10 cellular contexts compared by ENCODE assay signal in the genomic region with DNA sequence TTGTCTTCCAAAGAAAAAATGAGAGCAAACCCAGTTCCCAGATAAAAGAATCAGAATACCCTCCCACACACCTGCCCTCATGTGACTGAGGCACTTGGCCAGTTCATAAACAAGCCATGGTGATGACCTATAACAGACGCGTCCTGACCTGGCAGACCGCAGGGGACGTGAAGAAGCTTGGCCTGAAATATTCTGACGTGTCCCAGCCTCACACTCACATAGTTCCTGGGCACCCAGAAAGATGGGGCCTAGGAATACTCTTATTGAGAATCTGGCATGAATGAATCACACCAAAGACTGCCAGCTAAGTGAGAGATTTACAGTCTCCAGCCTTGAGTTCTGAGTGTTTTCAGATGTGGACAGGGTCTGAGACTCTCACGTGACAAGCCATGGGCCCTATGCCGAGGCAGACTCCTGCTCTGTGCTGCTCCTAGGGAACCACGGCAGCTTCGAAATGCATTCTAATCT. TPM values are rescaled to one million over a fixed set of nuclear protein-coding genes. Genes with fewer than 3 reads are reported as not detected.
DNase-seq lines count a peak whose midpoint lies in the region; ATAC-seq and TF ChIP-seq lines count a peak whose summit lies in the region.
"Had no signal": no experiment of that assay in that cellular context is flagged by ENCODE, and none has a peak within 500 bp of the region (broad histone marks: within the 10 kb centered on the region; RNA-seq: fewer than 3 reads in every experiment).

No MANE protein-coding gene starts in this region.

- H4K91ac ChIP-seq in neuronal stem cell (ENCODE audit: low read depth, low read length, poor library complexity), result no peak overlapping the region

- no peak overlapping the region for H4K8ac ChIP-seq in neuronal stem cell (ENCODE audit: low read depth, low read length)

- no peak overlapping the region for H2BK120ac ChIP-seq in neuronal stem cell (ENCODE audit: low read depth, low read length)

- no peak for TF ChIP-seq CTCF in gastroesophageal sphincter (IDR thresholded peaks at IDR 0.05)

- H3K27me3 ChIP-seq in gastroesophageal sphincter (peaks cover 4% of the 10 kb centered on the region), neuronal stem cell (ENCODE audit: control insufficient read depth in 3 of 3, insufficient read depth in 3 of 3, low read depth in 1 of 3, low read length in 3 of 3) (no peaks in the 10 kb centered on the region)

- H3K36me3 Mint-ChIP-seq in activated CD4-positive, alpha-beta T cell treated with anti-CD3 and anti-CD28 coated beads, Interleukin-2, amount 10 ng/mL, durations not matched to agents 24 days and 14 days (ENCODE audit: low read depth), result no peaks in the 10 kb centered on the region

- no peak overlapping the region for H3K4ac ChIP-seq in neuronal stem cell (ENCODE audit: low read length)

- no peaks in the 10 kb centered on the region for H3K4me1 Mint-ChIP-seq in activated CD4-positive, alpha-beta T cell treated with anti-CD3 and anti-CD28 coated beads, Interleukin-2, amount 10 ng/mL, durations not matched to agents 24 days and 14 days
- H3K4me1 Mint-ChIP-seq: activated CD4-positive, alpha-beta memory T cell treated with anti-CD3 and anti-CD28 coated beads, Interleukin-2, amount 10 ng/mL, durations not matched to agents 7 days and 5 days had no signal

- TF ChIP-seq EP300 in gastroesophageal sphincter (IDR thresholded peaks at IDR 0.05), result no peak

- no peak overlapping the region for H3K4me2 ChIP-seq in neuronal stem cell (ENCODE audit: insufficient read depth, low read length, poor library complexity, severe bottlenecking)

- H3K9me3 Mint-ChIP-seq in activated CD4-positive, alpha-beta T cell treated with anti-CD3 and anti-CD28 coated beads, Interleukin-2, amount 10 ng/mL, durations not matched to agents 24 days and 14 days, result no peaks in the 10 kb centered on the region
- H3K9me3 Mint-ChIP-seq: activated CD4-positive, alpha-beta memory T cell treated with anti-CD3 and anti-CD28 coated beads, Interleukin-2, amount 10 ng/mL, durations not matched to agents 7 days and 5 days had no signal

- DNase-seq in AG20443 (ENCODE audit: low spot score) (peak; percentile 86), neuronal stem cell (ENCODE audit: low spot score) (no peak), left lobe of liver (ENCODE audit: low spot score) (no peak), pons (ENCODE audit: low spot score) (no peak), SIG-M5 treated with dmso at 0.1 percent for 504 hours (lab: John Stamatoyannopoulos, UW; ENCODE audit: unreplicated experiment) (no peak)
- no peak for DNase-seq in activated CD4-positive, alpha-beta T cell treated with anti-CD3 and anti-CD28 coated beads, Interleukin-2, amount 10 ng/mL, durations not matched to agents 24 days and 14 days
- DNase-seq: activated CD4-positive, alpha-beta memory T cell treated with anti-CD3 and anti-CD28 coated beads, Interleukin-2, amount 10 ng/mL, durations not matched to agents 7 days and 5 days had no signal

- H3K14ac ChIP-seq in neuronal stem cell (ENCODE audit: low read length), result no peak overlapping the region

- no peaks in the 10 kb centered on the region for H3K79me1 ChIP-seq in neuronal stem cell (ENCODE audit: low read depth, low read length)

- H3K36me3 ChIP-seq in gastroesophageal sphincter, result no peaks in the 10 kb centered on the region
- H3K36me3 ChIP-seq in neuronal stem cell (replicated peaks in 1 of 2; ENCODE audit: control insufficient read depth in 2 of 2, insufficient read depth in 2 of 2, low read length in 2 of 2), result no peaks in the 10 kb centered on the region

- H3K23ac ChIP-seq in neuronal stem cell (ENCODE audit: low read depth, low read length, poor library complexity), result no peak overlapping the region

- H3K27me3 Mint-ChIP-seq in activated CD4-positive, alpha-beta T cell treated with anti-CD3 and anti-CD28 coated beads, Interleukin-2, amount 10 ng/mL, durations not matched to agents 24 days and 14 days, result peaks cover 9% of the 10 kb centered on the region

- peak; percentile 92 for ATAC-seq in SK-N-SH treated with all-trans-retinoic acid at 6 μM for 48 hours
- peak; percentile 68 for ATAC-seq in gastroesophageal sphincter
- no peak for ATAC-seq in left lobe of liver
- ATAC-seq: Panc1 had no signal

- peak overlapping the region; percentile 58 for H2AFZ ChIP-seq in neuronal stem cell (ENCODE audit: low read length)

- H3K27ac ChIP-seq in gastroesophageal sphincter (peak overlapping the region in 2 of 4 donors; percentile 61 to 67), neuronal stem cell (replicated peaks; ENCODE audit: low read length) (no peak overlapping the region)

- H3K4me3 ChIP-seq in gastroesophageal sphincter (no peak overlapping the region), neuronal stem cell (ENCODE audit: low read length in 2 of 2) (no peak overlapping the region)

- H3K9me3 ChIP-seq in gastroesophageal sphincter (no peaks in the 10 kb centered on the region), neuronal stem cell (replicated peaks in 1 of 2; ENCODE audit: control insufficient read depth in 2 of 2, insufficient read depth in 1 of 2, low read depth in 1 of 2, low read length in 2 of 2) (peaks cover 0 to 2% of the 10 kb centered on the region in 2 donors)

- no peak overlapping the region for H3K9ac ChIP-seq in neuronal stem cell (ENCODE audit: low read depth, low read length, poor library complexity)

- no peak overlapping the region for H2BK15ac ChIP-seq in neuronal stem cell (ENCODE audit: low read length)

- 12 to 23% methylated on average over 4 to 9 of the region's 9 CpGs for WGBS in gastroesophageal sphincter (ENCODE audit: low coverage in 1 of 2), 2 donors
- WGBS in neuronal stem cell (ENCODE audit: extremely low coverage in 2 of 2, insufficient read length in 2 of 2, insufficient replicate concordance in 1 of 2), 2 donors, result no CpG with 5 or more reads among the region's 9 CpGs

- H2BK12ac ChIP-seq in neuronal stem cell (ENCODE audit: low read length), result no peak overlapping the region

- intact Hi-C loops in activated CD4-positive, alpha-beta T cell treated with anti-CD3 and anti-CD28 coated beads, Interleukin-2, amount 10 ng/mL, durations not matched to agents 24 days and 14 days (cut with micrococcal nuclease), result no loop called here

- H3K18ac ChIP-seq in neuronal stem cell (ENCODE audit: low read length), result peak overlapping the region; percentile 21

- no peak overlapping the region for H2BK5ac ChIP-seq in neuronal stem cell (ENCODE audit: low read length)

- H2AK5ac ChIP-seq in neuronal stem cell (ENCODE audit: low read depth, low read length), result no peak overlapping the region

- peaks cover 0 to 17% (median 7%) of the 10 kb centered on the region in 3 donors for H3K4me1 ChIP-seq in gastroesophageal sphincter
- H3K4me1 ChIP-seq in neuronal stem cell (ENCODE audit: control insufficient read depth in 2 of 2, insufficient read depth in 1 of 2, low read depth in 1 of 2, low read length in 2 of 2), result peaks cover 0 to 13% of the 10 kb centered on the region in 2 donors

- H3K4me3 Mint-ChIP-seq in activated CD4-positive, alpha-beta T cell treated with anti-CD3 and anti-CD28 coated beads, Interleukin-2, amount 10 ng/mL, durations not matched to agents 24 days and 14 days, result no peak overlapping the region
- H3K4me3 Mint-ChIP-seq: activated CD4-positive, alpha-beta memory T cell treated with anti-CD3 and anti-CD28 coated beads, Interleukin-2, amount 10 ng/mL, durations not matched to agents 7 days and 5 days had no signal

- no peak for TF ChIP-seq POLR2A in gastroesophageal sphincter (IDR thresholded peaks at IDR 0.05)

- no peak overlapping the region for H3K27ac Mint-ChIP-seq in activated CD4-positive, alpha-beta T cell treated with anti-CD3 and anti-CD28 coated beads, Interleukin-2, amount 10 ng/mL, durations not matched to agents 24 days and 14 days
- H3K27ac Mint-ChIP-seq: activated CD4-positive, alpha-beta memory T cell treated with anti-CD3 and anti-CD28 coated beads, Interleukin-2, amount 10 ng/mL, durations not matched to agents 7 days and 5 days had no signal

TF ChIP-seq in SK-N-SH treated with all-trans-retinoic acid at 6 μM for 48 hours, 23 proteins besides CTCF, POLR2A, EP300 and RAD21 (continues in another document):
- TF ChIP-seq ZNF565 (CRISPR knock-in tag; conservative IDR thresholded peaks at IDR 0.05; ENCODE audit: low read depth), result no peak
- TF ChIP-seq ZNF70 (CRISPR knock-in tag; IDR thresholded peaks at IDR 0.05), result peak; percentile 70; the same call in 1 of the 2 replicates
- TF ChIP-seq TOX (CRISPR knock-in tag; IDR thresholded peaks at IDR 0.05; ENCODE audit: borderline replicate concordance), result peak; percentile 79; the same call in 1 of the 2 replicates
- TF ChIP-seq BACH2 (CRISPR knock-in tag; IDR thresholded peaks at IDR 0.05; ENCODE audit: borderline replicate concordance), result no peak
- TF ChIP-seq CSRNP3 (CRISPR knock-in tag; IDR thresholded peaks at IDR 0.05), result no peak
- TF ChIP-seq ZFP3 (CRISPR knock-in tag; IDR thresholded peaks at IDR 0.05), result no peak
- no peak for TF ChIP-seq ZFP30 (CRISPR knock-in tag; IDR thresholded peaks at IDR 0.05)

RNA-seq across cellular contexts. Expression of gene MAP3K4, which starts 17.2 kb away (rescaled TPM):
- 10 to 100 TPM; 23.0 to 29.3 (median 26.8) TPM for total RNA-seq in gastroesophageal sphincter
- polyA plus RNA-seq in neuronal stem cell (2013, experiment 1 of 2), result 21.8 TPM
- polyA plus RNA-seq in neuronal stem cell (2013, experiment 2 of 2), result 27.4 TPM
- 41.0 and 50.4 TPM in 2 replicates for total RNA-seq in activated CD4-positive, alpha-beta T cell treated with anti-CD3 and anti-CD28 coated beads, Interleukin-2, amount 10 ng/mL, durations not matched to agents 24 days and 14 days
- total RNA-seq in left lobe of liver, result 11.2 TPM
